Comparison of ENCODE assay signal across 16 cellular contexts in the genomic region with DNA sequence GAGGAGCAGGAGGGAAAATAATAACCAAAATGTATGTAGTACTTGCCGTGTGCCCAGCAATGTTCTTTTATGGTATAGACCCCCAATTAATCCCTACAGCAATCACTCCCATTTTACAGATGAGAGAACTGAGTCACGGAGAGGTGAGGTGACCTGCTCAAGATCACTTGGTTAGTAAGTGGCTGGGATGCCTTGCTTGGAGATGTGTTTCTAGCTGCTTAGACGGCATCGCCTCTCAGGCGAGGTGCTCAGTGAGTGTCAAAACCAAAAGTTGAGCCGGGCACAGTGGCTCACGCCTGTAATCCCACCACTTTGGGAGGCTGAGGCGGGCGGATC.
A peak's percentile ranks its signal among the peaks of the same experiment; 100 is the strongest.
DNase-seq lines count a peak whose midpoint lies in the region; ATAC-seq, FAIRE-seq and TF ChIP-seq lines count a peak whose summit lies in the region.
"Had no signal": no experiment of that assay in that cellular context is flagged by ENCODE, and none has a peak within 500 bp of the region (broad histone marks: within the 10 kb centered on the region; RNA-seq: fewer than 3 reads in every experiment).

No MANE protein-coding gene starts in this region.

- H2AFZ ChIP-seq in astrocyte (ENCODE audit: low read depth, low read length) (no peak overlapping the region), mesenchymal stem cell (ENCODE audit: low read depth, low read length) (no peak overlapping the region)

- FAIRE-seq in astrocyte (lab: Jason Lieb, UNC): no peak
- FAIRE-seq: TTC549 had no signal

- peak overlapping the region; percentile 67 for H3K27ac ChIP-seq in AG04450 (ENCODE audit: low read depth, low read length)
- peak overlapping the region; percentile 52 for H3K27ac ChIP-seq in astrocyte (ENCODE audit: low read depth, low read length)
- H3K27ac ChIP-seq in mesenchymal stem cell (ENCODE audit: low read length, poor library complexity, severe bottlenecking): peak overlapping the region; percentile 97
- H3K27ac ChIP-seq in stomach: peak overlapping the region in 4 of 5 donors; percentile 44 to 80 (median 56)

- H3K36me3 ChIP-seq in astrocyte (ENCODE audit: insufficient read depth, low read length) (no peaks in the 10 kb centered on the region), mesenchymal stem cell (ENCODE audit: control insufficient read depth in 1 of 2, insufficient read depth in 2 of 2, low read depth in 1 of 2, low read length in 2 of 2) (peaks cover 0 to 8% of the 10 kb centered on the region in 2 experiments), stomach (no peaks in the 10 kb centered on the region)

- no peaks in the 10 kb centered on the region for H3K27me3 Mint-ChIP-seq in astrocyte (ENCODE audit: low read depth, unreplicated experiment)
- no peaks in the 10 kb centered on the region for H3K27me3 Mint-ChIP-seq in T-helper 2 cell treated with Interferon-gamma antibody and Interleukin-4, amounts not matched to agents 5 μg/mL and 100 μg/mL, for 36 hours (ENCODE audit: low read depth)
- H3K27me3 Mint-ChIP-seq: activated CD4-positive, alpha-beta memory T cell treated with anti-CD3 and anti-CD28 coated beads for 36 hours had no signal

- peak overlapping the region; percentile 98 for H2AK5ac ChIP-seq in mesenchymal stem cell (ENCODE audit: low read length, severe bottlenecking)

- peak overlapping the region in 1 of 2 experiments; percentile 85 for H3K14ac ChIP-seq in mesenchymal stem cell (ENCODE audit: low read length in 2 of 2)

- TF ChIP-seq POLR2A in stomach (IDR thresholded peaks at IDR 0.05): no peak

- CTCF ChIA-PET in AG04450 (lab: Charles Lee): interaction anchor here (0.6 to 3.7 kb wide), 3 partner anchors 85 to 402 kb away, joined by 3 to 19 read pairs (median 4); no protein-coding TSS in a partner anchor

- H4K20me1 ChIP-seq in astrocyte (ENCODE audit: insufficient read depth, low read length): no peaks in the 10 kb centered on the region

- TF ChIP-seq CTCF in AG04450 (IDR thresholded peaks at IDR 0.05; ENCODE audit: low read depth, low read length) (no peak), astrocyte (IDR thresholded peaks at IDR 0.05; ENCODE audit: insufficient read depth, low read depth, low read length) (no peak), stomach (IDR thresholded peaks at IDR 0.05) (no peak)

- ATAC-seq in GM21786 (IDR thresholded peaks at IDR 0.05; ENCODE audit: unreplicated experiment): no peak

- H2BK5ac ChIP-seq in mesenchymal stem cell (ENCODE audit: low read depth, low read length, poor library complexity, severe bottlenecking): peak overlapping the region; percentile 90

- H3K27ac Mint-ChIP-seq in astrocyte (ENCODE audit: unreplicated experiment): peak overlapping the region; percentile 95
- H3K27ac Mint-ChIP-seq in T-helper 2 cell treated with Interferon-gamma antibody and Interleukin-4, amounts not matched to agents 5 μg/mL and 100 μg/mL, for 36 hours: no peak overlapping the region
- H3K27ac Mint-ChIP-seq: activated CD4-positive, alpha-beta memory T cell treated with anti-CD3 and anti-CD28 coated beads for 36 hours; activated T-helper 1 cell treated with anti-CD3 and anti-CD28 coated beads, Interleukin-12 subunit alpha, Interleukin-12 subunit beta, Interleukin-2, Interleukin-4 antibody, amounts not matched to agents 30 ng/mL and 10 ng/mL and 1 ng/mL, durations not matched to agents 14 hours and 24 hours and 36 hours had no signal

- peaks cover 6% of the 10 kb centered on the region for H3K79me2 ChIP-seq in astrocyte (ENCODE audit: insufficient read depth, low read length)

- H3K4me1 ChIP-seq in astrocyte (ENCODE audit: insufficient read depth, low read length): peaks cover 62% of the 10 kb centered on the region
- H3K4me1 ChIP-seq in mesenchymal stem cell (ENCODE audit: control insufficient read depth, insufficient read depth, low read depth, low read length): peaks cover 62% of the 10 kb centered on the region
- H3K4me1 ChIP-seq in stomach: peaks cover 8 to 53% (median 34%) of the 10 kb centered on the region in 4 donors

- POLR2A ChIA-PET in AG04450 (lab: Yijun Ruan, JAX): interaction anchor here (0.6 to 1.4 kb wide), 6 partner anchors 17 to 370 kb away, joined by 3 to 9 read pairs (median 5); no protein-coding TSS in a partner anchor

- no peak for TF ChIP-seq EP300 in stomach (IDR thresholded peaks at IDR 0.05)

- peak overlapping the region; percentile 49 for H3K9ac ChIP-seq in astrocyte (ENCODE audit: low read length)
- H3K9ac ChIP-seq in mesenchymal stem cell (ENCODE audit: low read length): peak overlapping the region; percentile 60

- H2BK15ac ChIP-seq in mesenchymal stem cell (ENCODE audit: low read depth, poor library complexity, severe bottlenecking): no peak overlapping the region

- no peak overlapping the region for H3K4me3 ChIP-seq in AG04450 (ENCODE audit: low read depth, low read length)
- no peak overlapping the region for H3K4me3 ChIP-seq in astrocyte (ENCODE audit: insufficient read depth, low read depth, low read length)
- H3K4me3 ChIP-seq in mesenchymal stem cell (ENCODE audit: insufficient read depth in 1 of 2, low read depth in 1 of 2, low read length in 2 of 2): no peak overlapping the region
- no peak overlapping the region for H3K4me3 ChIP-seq in stomach

- peaks cover 27% of the 10 kb centered on the region for H3K79me1 ChIP-seq in mesenchymal stem cell (replicated peaks; ENCODE audit: low read length, poor library complexity, severe bottlenecking)

- peak overlapping the region in 1 of 2 experiments; percentile 3 for H3K23ac ChIP-seq in mesenchymal stem cell (ENCODE audit: low read length in 2 of 2)

- H3K4ac ChIP-seq in mesenchymal stem cell (ENCODE audit: low read depth in 1 of 2, low read length in 2 of 2): peak overlapping the region; percentile 75 to 84

- H4K91ac ChIP-seq in mesenchymal stem cell (ENCODE audit: low read length): peak overlapping the region; percentile 92

- peak overlapping the region; percentile 57 for H3K4me3 Mint-ChIP-seq in astrocyte (ENCODE audit: unreplicated experiment)
- H3K4me3 Mint-ChIP-seq in T-helper 2 cell treated with Interferon-gamma antibody and Interleukin-4, amounts not matched to agents 5 μg/mL and 100 μg/mL, for 36 hours: no peak overlapping the region
- H3K4me3 Mint-ChIP-seq: activated CD4-positive, alpha-beta memory T cell treated with anti-CD3 and anti-CD28 coated beads for 36 hours; activated T-helper 1 cell treated with anti-CD3 and anti-CD28 coated beads, Interleukin-12 subunit alpha, Interleukin-12 subunit beta, Interleukin-2, Interleukin-4 antibody, amounts not matched to agents 30 ng/mL and 10 ng/mL and 1 ng/mL, durations not matched to agents 14 hours and 24 hours and 36 hours; neural crest cell had no signal

- no peaks in the 10 kb centered on the region for H3K9me3 Mint-ChIP-seq in astrocyte (ENCODE audit: unreplicated experiment)
- no peaks in the 10 kb centered on the region for H3K9me3 Mint-ChIP-seq in T-helper 2 cell treated with Interferon-gamma antibody and Interleukin-4, amounts not matched to agents 5 μg/mL and 100 μg/mL, for 36 hours
- H3K9me3 Mint-ChIP-seq: activated CD4-positive, alpha-beta memory T cell treated with anti-CD3 and anti-CD28 coated beads for 36 hours; activated T-helper 1 cell treated with anti-CD3 and anti-CD28 coated beads, Interleukin-12 subunit alpha, Interleukin-12 subunit beta, Interleukin-2, Interleukin-4 antibody, amounts not matched to agents 30 ng/mL and 10 ng/mL and 1 ng/mL, durations not matched to agents 14 hours and 24 hours and 36 hours; neural crest cell had no signal

- H3K18ac ChIP-seq in mesenchymal stem cell (ENCODE audit: low read depth in 1 of 2, low read length in 2 of 2): peak overlapping the region; percentile 79 to 99

- 96% methylated on average over 8 of the region's 9 CpGs for WGBS in mesenchymal stem cell
- WGBS in stomach, 5 donors: 85 to 97% (median 96%) methylated on average over 9 of the region's 9 CpGs

- H3K4me1 Mint-ChIP-seq in astrocyte (ENCODE audit: low read depth, unreplicated experiment): peaks cover 58% of the 10 kb centered on the region
- H3K4me1 Mint-ChIP-seq in T-helper 2 cell treated with Interferon-gamma antibody and Interleukin-4, amounts not matched to agents 5 μg/mL and 100 μg/mL, for 36 hours (ENCODE audit: low read depth): no peaks in the 10 kb centered on the region

- DNase-seq in AG04450 (ENCODE audit: low read depth, low spot score) (no peak), astrocyte (ENCODE audit: low read depth) (no peak), mesenchymal stem cell (no peak), stomach (no peak), AG08396 (ENCODE audit: low spot score) (no peak), SIG-M5 (lab: John Stamatoyannopoulos, UW) (no peak)
- DNase-seq in T-helper 2 cell treated with Interferon-gamma antibody and Interleukin-4, amounts not matched to agents 5 μg/mL and 100 μg/mL, for 36 hours (ENCODE audit: low spot score): no peak
- DNase-seq: activated CD4-positive, alpha-beta memory T cell treated with anti-CD3 and anti-CD28 coated beads for 36 hours; amygdala; NCI-H1694; NCI-H446; stimulated activated naive CD4-positive, alpha-beta T cell had no signal

- H4K8ac ChIP-seq in mesenchymal stem cell (ENCODE audit: low read length): peak overlapping the region; percentile 82

- no peaks in the 10 kb centered on the region for H3K9me3 ChIP-seq in AG04450 (ENCODE audit: control insufficient read depth, insufficient read depth, low read length)
- H3K9me3 ChIP-seq in astrocyte (ENCODE audit: insufficient read depth, low read depth, low read length): no peaks in the 10 kb centered on the region
- H3K9me3 ChIP-seq in mesenchymal stem cell (ENCODE audit: control insufficient read depth, low read length): no peaks in the 10 kb centered on the region
- no peaks in the 10 kb centered on the region for H3K9me3 ChIP-seq in stomach

- peak overlapping the region; percentile 90 to 95 for H2BK12ac ChIP-seq in mesenchymal stem cell (ENCODE audit: low read length in 2 of 2)

- no peaks in the 10 kb centered on the region for H3K36me3 Mint-ChIP-seq in astrocyte (ENCODE audit: low read depth, unreplicated experiment)
- no peaks in the 10 kb centered on the region for H3K36me3 Mint-ChIP-seq in T-helper 2 cell treated with Interferon-gamma antibody and Interleukin-4, amounts not matched to agents 5 μg/mL and 100 μg/mL, for 36 hours (ENCODE audit: low read depth)
- H3K36me3 Mint-ChIP-seq: activated CD4-positive, alpha-beta memory T cell treated with anti-CD3 and anti-CD28 coated beads for 36 hours had no signal

- peak overlapping the region; percentile 69 for H2BK120ac ChIP-seq in mesenchymal stem cell (ENCODE audit: low read depth, low read length)

- H3K4me2 ChIP-seq in astrocyte (ENCODE audit: low read length) (peak overlapping the region; percentile 74), mesenchymal stem cell (ENCODE audit: low read length, poor library complexity, severe bottlenecking) (no peak overlapping the region)

- H3K27me3 ChIP-seq in AG04450 (ENCODE audit: control insufficient read depth, insufficient read depth, low read length): no peaks in the 10 kb centered on the region
- no peaks in the 10 kb centered on the region for H3K27me3 ChIP-seq in astrocyte (ENCODE audit: insufficient read depth, low read length)
- no peaks in the 10 kb centered on the region for H3K27me3 ChIP-seq in mesenchymal stem cell (ENCODE audit: control insufficient read depth in 1 of 2, insufficient read depth in 1 of 2, low read length in 2 of 2)
- no peaks in the 10 kb centered on the region for H3K27me3 ChIP-seq in stomach

- intact Hi-C loops in stomach (cut with DNase I; ENCODE audit: low total_unique reads): no loop called here
